1 cellular context compared by ENCODE assay signal in the genomic region with DNA sequence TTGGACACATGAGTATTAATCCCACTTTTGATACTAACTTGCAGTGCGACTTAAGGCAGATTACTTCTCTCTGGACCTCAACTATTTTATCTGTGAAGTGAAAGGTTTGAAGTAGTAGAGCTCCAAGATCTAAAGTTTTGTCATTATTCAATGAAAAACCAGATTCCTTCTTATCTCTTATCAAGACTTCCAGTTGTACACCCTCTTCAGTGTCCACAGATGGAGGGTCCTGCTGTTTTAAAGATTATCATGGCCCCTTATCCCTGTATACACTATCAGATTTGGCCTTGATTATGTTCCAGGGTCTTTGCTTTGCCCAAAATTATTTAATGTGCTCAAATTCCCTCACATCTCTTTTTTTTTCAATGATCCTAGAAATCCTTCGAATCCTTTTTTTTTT.
TF ChIP-seq lines count a peak whose summit lies in the region.

No MANE protein-coding gene starts in this region.

TF ChIP-seq in HepG2, 621 proteins besides CTCF, POLR2A, EP300 and RAD21:
- TF ChIP-seq, protein P1, sequence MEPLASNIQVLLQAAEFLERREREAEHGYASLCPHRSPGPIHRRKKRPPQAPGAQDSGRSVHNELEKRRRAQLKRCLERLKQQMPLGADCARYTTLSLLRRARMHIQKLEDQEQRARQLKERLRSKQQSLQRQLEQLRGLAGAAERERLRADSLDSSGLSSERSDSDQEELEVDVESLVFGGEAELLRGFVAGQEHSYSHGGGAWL (CRISPR knock-in tag; IDR thresholded peaks at IDR 0.05), result no peak
- TF ChIP-seq, protein P2, sequence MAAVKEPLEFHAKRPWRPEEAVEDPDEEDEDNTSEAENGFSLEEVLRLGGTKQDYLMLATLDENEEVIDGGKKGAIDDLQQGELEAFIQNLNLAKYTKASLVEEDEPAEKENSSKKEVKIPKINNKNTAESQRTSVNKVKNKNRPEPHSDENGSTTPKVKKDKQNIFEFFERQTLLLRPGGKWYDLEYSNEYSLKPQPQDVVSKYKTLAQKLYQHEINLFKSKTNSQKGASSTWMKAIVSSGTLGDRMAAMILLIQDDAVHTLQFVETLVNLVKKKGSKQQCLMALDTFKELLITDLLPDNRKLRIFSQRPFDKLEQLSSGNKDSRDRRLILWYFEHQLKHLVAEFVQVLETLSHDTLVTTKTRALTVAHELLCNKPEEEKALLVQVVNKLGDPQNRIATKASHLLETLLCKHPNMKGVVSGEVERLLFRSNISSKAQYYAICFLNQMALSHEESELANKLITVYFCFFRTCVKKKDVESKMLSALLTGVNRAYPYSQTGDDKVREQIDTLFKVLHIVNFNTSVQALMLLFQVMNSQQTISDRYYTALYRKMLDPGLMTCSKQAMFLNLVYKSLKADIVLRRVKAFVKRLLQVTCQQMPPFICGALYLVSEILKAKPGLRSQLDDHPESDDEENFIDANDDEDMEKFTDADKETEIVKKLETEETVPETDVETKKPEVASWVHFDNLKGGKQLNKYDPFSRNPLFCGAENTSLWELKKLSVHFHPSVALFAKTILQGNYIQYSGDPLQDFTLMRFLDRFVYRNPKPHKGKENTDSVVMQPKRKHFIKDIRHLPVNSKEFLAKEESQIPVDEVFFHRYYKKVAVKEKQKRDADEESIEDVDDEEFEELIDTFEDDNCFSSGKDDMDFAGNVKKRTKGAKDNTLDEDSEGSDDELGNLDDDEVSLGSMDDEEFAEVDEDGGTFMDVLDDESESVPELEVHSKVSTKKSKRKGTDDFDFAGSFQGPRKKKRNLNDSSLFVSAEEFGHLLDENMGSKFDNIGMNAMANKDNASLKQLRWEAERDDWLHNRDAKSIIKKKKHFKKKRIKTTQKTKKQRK (IDR thresholded peaks at IDR 0.05; ENCODE audit: low read length), result no peak
TF ChIP-seq in HepG2: peak in this region for 0.
